Comparison of ENCODE assay signal across 12 cellular contexts in the genomic region with DNA sequence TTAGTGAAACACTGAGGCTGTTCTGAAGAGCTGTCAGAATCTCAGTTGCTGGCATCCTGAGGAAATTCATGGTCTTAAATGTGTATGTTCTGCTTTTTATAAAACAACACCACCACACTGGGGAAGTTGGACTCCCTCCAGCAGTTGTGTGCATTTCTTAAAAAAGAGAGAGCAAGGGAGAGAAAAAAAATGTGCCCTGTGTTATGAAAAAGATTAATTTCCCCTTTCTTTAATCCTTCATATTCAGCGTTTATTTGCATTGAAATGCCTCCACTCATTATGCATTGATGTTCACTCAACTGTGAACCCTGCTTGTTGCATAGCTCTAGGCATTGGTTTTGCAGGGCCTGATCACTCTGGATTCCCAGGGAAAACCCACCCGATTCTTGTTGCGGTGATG. TPM values are rescaled to one million over a fixed set of nuclear protein-coding genes. Genes with fewer than 3 reads are reported as not detected.
DNase-seq lines count a peak whose midpoint lies in the region; ATAC-seq and TF ChIP-seq lines count a peak whose summit lies in the region.
"Had no signal": no experiment of that assay in that cellular context is flagged by ENCODE, and none has a peak within 500 bp of the region (broad histone marks: within the 10 kb centered on the region; RNA-seq: fewer than 3 reads in every experiment).

No MANE protein-coding gene starts in this region.

- H3K27ac ChIP-seq in Karpas-422 (ENCODE audit: low read length): peak overlapping the region; percentile 86
- peak overlapping the region; percentile 88 for H3K27ac ChIP-seq in VCaP
- H3K27ac ChIP-seq: ascending aorta had no signal

- no peaks in the 10 kb centered on the region for H3K9me3 Mint-ChIP-seq in mesothelial cell of epicardium
- H3K9me3 Mint-ChIP-seq: HFFc6 had no signal

- H3K9me3 ChIP-seq in Karpas-422 (ENCODE audit: low read length) (no peaks in the 10 kb centered on the region), MG63 (no peaks in the 10 kb centered on the region)
- H3K9me3 ChIP-seq: ascending aorta had no signal

- ATAC-seq in HG03039 (IDR thresholded peaks at IDR 0.05; ENCODE audit: unreplicated experiment): no peak
- ATAC-seq in HG02938 (IDR thresholded peaks at IDR 0.05; ENCODE audit: unreplicated experiment): no peak
- ATAC-seq: activated CD4-positive, CD25-positive, alpha-beta regulatory T cell treated with anti-CD3 and anti-CD28 coated beads, Interleukin-2, amount 50 U/mL, for 24 hours had no signal

- H4K20me1 ChIP-seq in Karpas-422 (ENCODE audit: insufficient read depth, low read depth, low read length): no peaks in the 10 kb centered on the region

- H3K4me3 Mint-ChIP-seq in mesothelial cell of epicardium: no peak overlapping the region
- H3K4me3 Mint-ChIP-seq: HFFc6 had no signal

- peak overlapping the region; percentile 61 for H3K9ac ChIP-seq in Karpas-422 (ENCODE audit: low read length)

- peaks cover 15% of the 10 kb centered on the region for H3K79me2 ChIP-seq in Karpas-422 (ENCODE audit: low read length)

- TF ChIP-seq CTCF in VCaP (conservative IDR thresholded peaks at IDR 0.05) (no peak), mesothelial cell of epicardium (IDR thresholded peaks at IDR 0.05; ENCODE audit: unreplicated experiment) (no peak)

- DNase-seq in AML-193 (lab: John Stamatoyannopoulos, UW): peak; percentile 80 to 89
- DNase-seq in Karpas-422: peak; percentile 95
- DNase-seq in mesothelial cell of epicardium (ENCODE audit: low spot score in 2 of 2, unreplicated experiment in 2 of 2): no peak
- no peak for DNase-seq in middle frontal gyrus (ENCODE audit: extremely low spot score, low spot score)
- DNase-seq in MG63: no peak
- DNase-seq: HFFc6, NCI-H446 treated with DMSO at 0.1 percent for 48 hours had no signal

- H3K4me3 ChIP-seq in Karpas-422 (ENCODE audit: low read length) (peak overlapping the region; percentile 53), MG63 (no peak overlapping the region)
- H3K4me3 ChIP-seq: ascending aorta had no signal

- H3K4me2 ChIP-seq in Karpas-422 (ENCODE audit: low read depth, low read length, poor library complexity, severe bottlenecking): peak overlapping the region; percentile 78

- no peaks in the 10 kb centered on the region for H3K36me3 Mint-ChIP-seq in mesothelial cell of epicardium

- H2AFZ ChIP-seq in Karpas-422 (ENCODE audit: low read length): no peak overlapping the region

- H3K4me1 Mint-ChIP-seq in mesothelial cell of epicardium: peaks cover 73% of the 10 kb centered on the region

- peaks cover 70% of the 10 kb centered on the region for H3K4me1 ChIP-seq in Karpas-422 (ENCODE audit: low read length)

- H3K27me3 Mint-ChIP-seq in mesothelial cell of epicardium (ENCODE audit: low read depth): no peaks in the 10 kb centered on the region

- no peaks in the 10 kb centered on the region for H3K9me2 ChIP-seq in Karpas-422 (replicated peaks; ENCODE audit: insufficient read depth, low read length)

- peak overlapping the region; percentile 97 for H3K27ac Mint-ChIP-seq in mesothelial cell of epicardium
- H3K27ac Mint-ChIP-seq: HFFc6 had no signal

- H3K27me3 ChIP-seq in Karpas-422 (ENCODE audit: low read length): no peaks in the 10 kb centered on the region
- no peaks in the 10 kb centered on the region for H3K27me3 ChIP-seq in MG63
- H3K27me3 ChIP-seq: ascending aorta had no signal

- H3K36me3 ChIP-seq in Karpas-422 (ENCODE audit: insufficient read depth, low read length) (no peaks in the 10 kb centered on the region), MG63 (peaks cover 4% of the 10 kb centered on the region)

RNA-seq across cellular contexts. Expression of a gene that starts 4.4 kb away (rescaled TPM):
- 26.7 and 29.6 TPM in 2 replicates for total RNA-seq in Karpas-422 (2014; rRNA removed; shearing (Covaris generic); ENCODE audit: low replicate concordance)
- total RNA-seq in mesothelial cell of epicardium: 75.4 to 77.1 TPM (median 76.0 TPM) in 3 replicates
- total RNA-seq in MG63 (2014; rRNA removed; shearing (Covaris generic); ENCODE audit: low replicate concordance): 6.2 and 7.1 TPM in 2 replicates

Comparison
In these comparisons a context has a peak if more than half of its experiments do, and no peak if none do; other contexts are left out.
1. DNase-seq: peak in AML-193 (2 of 2) and Karpas-422 (single experiment); none in mesothelial cell of epicardium (0 of 2), middle frontal gyrus (single experiment) and MG63 (single experiment).